31 cellular contexts compared by ENCODE assay signal in the genomic region with DNA sequence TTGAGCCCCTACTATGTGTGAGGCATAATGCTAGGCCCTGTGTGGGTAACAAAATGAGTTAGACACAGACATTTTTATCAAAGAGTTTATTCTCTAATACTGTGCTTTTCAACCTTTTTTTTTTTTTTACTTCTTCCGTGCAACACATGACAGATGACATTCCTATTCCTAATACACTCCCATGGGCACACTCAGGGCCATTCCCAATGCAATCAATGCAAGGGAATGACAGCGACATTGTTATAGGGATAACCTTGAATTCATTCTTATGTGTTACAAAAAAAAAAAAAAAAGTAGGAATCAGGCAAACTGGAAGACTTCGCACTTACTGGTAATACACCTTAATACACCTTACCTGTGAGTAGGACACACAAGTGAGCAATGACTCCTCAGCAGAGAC. TPM values are rescaled to one million over a fixed set of nuclear protein-coding genes. Genes with fewer than 3 reads are reported as not detected.
DNase-seq lines count a peak whose midpoint lies in the region; ATAC-seq and TF ChIP-seq lines count a peak whose summit lies in the region.
"Had no signal": no experiment of that assay in that cellular context is flagged by ENCODE, and none has a peak within 500 bp of the region (broad histone marks: within the 10 kb centered on the region; RNA-seq: fewer than 3 reads in every experiment).

No MANE protein-coding gene starts in this region.

- H3K4me1 Mint-ChIP-seq in central memory CD8-positive, alpha-beta T cell: no peaks in the 10 kb centered on the region
- no peaks in the 10 kb centered on the region for H3K4me1 Mint-ChIP-seq in activated naive CD4-positive, alpha-beta T cell treated with anti-CD3 and anti-CD28 coated beads, Interleukin-2, amount 10 ng/mL, durations not matched to agents 7 days and 5 days
- H3K4me1 Mint-ChIP-seq: B cell; CD14-positive monocyte; CD4-positive, alpha-beta memory T cell; CD4-positive, CD25-positive, alpha-beta regulatory T cell; CD8-positive, alpha-beta memory T cell had no signal

- H2AFZ ChIP-seq in neural cell (ENCODE audit: low read depth, low read length): no peak overlapping the region

- H3K27me3 ChIP-seq in neural cell (ENCODE audit: insufficient read depth, low read depth, low read length): no peaks in the 10 kb centered on the region
- H3K27me3 ChIP-seq: BE2C; BLaER1; BLaER1 treated with 17β-estradiol and CSF1 and Interleukin-3, amounts not matched to agents 10 nM and 100 nM had no signal

- H3K4me2 ChIP-seq in neural cell (ENCODE audit: low read length): no peak overlapping the region
- H3K4me2 ChIP-seq: A549; BLaER1; BLaER1 treated with 17β-estradiol and CSF1 and Interleukin-3, amounts not matched to agents 10 nM and 100 nM had no signal

- no peak for ATAC-seq in central memory CD8-positive, alpha-beta T cell (replicated peaks; ENCODE audit: extremely low read depth, poor library complexity, severe bottlenecking)
- ATAC-seq: CD8-positive, alpha-beta T cell had no signal

- H3K4me3 Mint-ChIP-seq in central memory CD8-positive, alpha-beta T cell: no peak overlapping the region
- no peak overlapping the region for H3K4me3 Mint-ChIP-seq in activated naive CD4-positive, alpha-beta T cell treated with anti-CD3 and anti-CD28 coated beads, Interleukin-2, amount 10 ng/mL, durations not matched to agents 7 days and 5 days
- H3K4me3 Mint-ChIP-seq: B cell; CD4-positive, alpha-beta memory T cell; CD4-positive, alpha-beta T cell; CD4-positive, CD25-positive, alpha-beta regulatory T cell; CD8-positive, alpha-beta memory T cell; CD8-positive, alpha-beta T cell had no signal

- H3K36me3 ChIP-seq in neural cell (ENCODE audit: insufficient read depth, low read length): no peaks in the 10 kb centered on the region
- H3K36me3 ChIP-seq: BE2C; BLaER1; BLaER1 treated with 17β-estradiol and CSF1 and Interleukin-3, amounts not matched to agents 10 nM and 100 nM had no signal

- no peaks in the 10 kb centered on the region for H3K79me2 ChIP-seq in neural cell (replicated peaks; ENCODE audit: insufficient read depth, low read length)

- H3K9me2 ChIP-seq in neural cell (ENCODE audit: insufficient read depth, low read length): no peaks in the 10 kb centered on the region

- H3K9me3 ChIP-seq in neural cell (ENCODE audit: low read length): no peaks in the 10 kb centered on the region
- H3K9me3 ChIP-seq: A549; BE2C; BLaER1; BLaER1 treated with 17β-estradiol and CSF1 and Interleukin-3, amounts not matched to agents 10 nM and 100 nM; Caco-2 had no signal

- no peak for DNase-seq in central memory CD8-positive, alpha-beta T cell (ENCODE audit: low spot score in 2 of 2)
- DNase-seq in NCI-H146 treated with DMSO at 0.1 percent for 48 hours (lab: John Stamatoyannopoulos, UW; ENCODE audit: unreplicated experiment): no peak
- no peak for DNase-seq in activated naive CD4-positive, alpha-beta T cell treated with anti-CD3 and anti-CD28 coated beads, Interleukin-2, amount 10 ng/mL, durations not matched to agents 7 days and 5 days
- DNase-seq: 8988T; ACHN; AML-193; BE2C; C1 segment of cervical spinal cord; Caco-2; Calu3; CD4-positive, alpha-beta memory T cell; CD4-positive, alpha-beta T cell; CD4-positive, CD25-positive, alpha-beta regulatory T cell; CD8-positive, alpha-beta memory T cell; CD8-positive, alpha-beta T cell; COR-L47; DMS 273 treated with DMSO at 0.1 percent for 48 hours; DMS153; DMS53; DMS79; DMS79 treated with DMSO at 0.1 percent for 48 hours; DND-41; EL had no signal

- CTCF ChIA-PET in activated naive CD4-positive, alpha-beta T cell treated with anti-CD3 and anti-CD28 coated beads, Interleukin-2, amount 10 ng/mL, durations not matched to agents 7 days and 5 days (lab: Charles Lee): no interaction called here

- no peaks in the 10 kb centered on the region for H3F3A ChIP-seq in neural cell (ENCODE audit: insufficient read depth, low read length, poor library complexity, severe bottlenecking)

- H3K36me3 Mint-ChIP-seq in central memory CD8-positive, alpha-beta T cell (ENCODE audit: insufficient read depth): peaks cover 2% of the 10 kb centered on the region
- H3K36me3 Mint-ChIP-seq in activated naive CD4-positive, alpha-beta T cell treated with anti-CD3 and anti-CD28 coated beads, Interleukin-2, amount 10 ng/mL, durations not matched to agents 7 days and 5 days: no peaks in the 10 kb centered on the region
- H3K36me3 Mint-ChIP-seq: CD14-positive monocyte; CD4-positive, alpha-beta memory T cell; CD4-positive, CD25-positive, alpha-beta regulatory T cell; CD8-positive, alpha-beta memory T cell; CD8-positive, alpha-beta T cell had no signal

- peak overlapping the region; percentile 38 for H3K27ac ChIP-seq in neural cell (ENCODE audit: low read length)
- H3K27ac ChIP-seq: 22Rv1; A549; BLaER1; BLaER1 treated with 17β-estradiol and CSF1 and Interleukin-3, amounts not matched to agents 10 nM and 100 nM; C4-2B had no signal

- H4K20me1 ChIP-seq in neural cell (ENCODE audit: insufficient read depth): no peaks in the 10 kb centered on the region
- H4K20me1 ChIP-seq: BLaER1; BLaER1 treated with 17β-estradiol and CSF1 and Interleukin-3, amounts not matched to agents 10 nM and 100 nM had no signal

- peak; percentile 39 for TF ChIP-seq EP300 in neural cell (conservative IDR thresholded peaks at IDR 0.05; ENCODE audit: poor library complexity, severe bottlenecking)

- peak overlapping the region; percentile 18 for H3K4me3 ChIP-seq in neural cell (ENCODE audit: low read length)
- H3K4me3 ChIP-seq: A549; BLaER1; BLaER1 treated with 17β-estradiol and CSF1 and Interleukin-3, amounts not matched to agents 10 nM and 100 nM had no signal

- TF ChIP-seq RAD21 in neural cell (conservative IDR thresholded peaks at IDR 0.05): no peak

- H3K27me3 Mint-ChIP-seq in central memory CD8-positive, alpha-beta T cell: peaks cover 45% of the 10 kb centered on the region
- H3K27me3 Mint-ChIP-seq in activated naive CD4-positive, alpha-beta T cell treated with anti-CD3 and anti-CD28 coated beads, Interleukin-2, amount 10 ng/mL, durations not matched to agents 7 days and 5 days: peaks cover 37% of the 10 kb centered on the region

- no peak for TF ChIP-seq CTCF in neural cell (IDR thresholded peaks at IDR 0.05; ENCODE audit: poor library complexity, severe bottlenecking)

- peak overlapping the region; percentile 68 for H3K27ac Mint-ChIP-seq in central memory CD8-positive, alpha-beta T cell (ENCODE audit: low read depth)
- no peak overlapping the region for H3K27ac Mint-ChIP-seq in activated naive CD4-positive, alpha-beta T cell treated with anti-CD3 and anti-CD28 coated beads, Interleukin-2, amount 10 ng/mL, durations not matched to agents 7 days and 5 days
- H3K27ac Mint-ChIP-seq: B cell; CD14-positive monocyte; CD4-positive, alpha-beta memory T cell; CD4-positive, alpha-beta T cell; CD4-positive, CD25-positive, alpha-beta regulatory T cell; CD8-positive, alpha-beta memory T cell; CD8-positive, alpha-beta T cell had no signal

- H3K9me3 Mint-ChIP-seq in central memory CD8-positive, alpha-beta T cell: no peaks in the 10 kb centered on the region
- H3K9me3 Mint-ChIP-seq in activated naive CD4-positive, alpha-beta T cell treated with anti-CD3 and anti-CD28 coated beads, Interleukin-2, amount 10 ng/mL, durations not matched to agents 7 days and 5 days: no peaks in the 10 kb centered on the region
- H3K9me3 Mint-ChIP-seq: CD4-positive, alpha-beta memory T cell; CD4-positive, alpha-beta T cell; CD8-positive, alpha-beta memory T cell; CD8-positive, alpha-beta T cell had no signal

- H3K9ac ChIP-seq in neural cell (ENCODE audit: low read length): no peak overlapping the region
- H3K9ac ChIP-seq: BLaER1; BLaER1 treated with 17β-estradiol and CSF1 and Interleukin-3, amounts not matched to agents 10 nM and 100 nM had no signal

TF ChIP-seq in neural cell, 6 proteins besides CTCF, POLR2A, EP300 and RAD21:
- no peak for TF ChIP-seq SMC3 (conservative IDR thresholded peaks at IDR 0.05; ENCODE audit: poor library complexity)
- TF ChIP-seq POLR2AphosphoS5 (IDR thresholded peaks at IDR 0.05): peak; percentile 62
- no peak for TF ChIP-seq EZH2 (IDR thresholded peaks at IDR 0.05; ENCODE audit: borderline replicate concordance, insufficient read depth, low read length, poor library complexity, severe bottlenecking)
- TF ChIP-seq MXI1 (conservative IDR thresholded peaks at IDR 0.05; ENCODE audit: poor library complexity, severe bottlenecking): no peak
- no peak for TF ChIP-seq TAF1 (IDR thresholded peaks at IDR 0.05; ENCODE audit: low read depth)
- TF ChIP-seq, protein P1, sequence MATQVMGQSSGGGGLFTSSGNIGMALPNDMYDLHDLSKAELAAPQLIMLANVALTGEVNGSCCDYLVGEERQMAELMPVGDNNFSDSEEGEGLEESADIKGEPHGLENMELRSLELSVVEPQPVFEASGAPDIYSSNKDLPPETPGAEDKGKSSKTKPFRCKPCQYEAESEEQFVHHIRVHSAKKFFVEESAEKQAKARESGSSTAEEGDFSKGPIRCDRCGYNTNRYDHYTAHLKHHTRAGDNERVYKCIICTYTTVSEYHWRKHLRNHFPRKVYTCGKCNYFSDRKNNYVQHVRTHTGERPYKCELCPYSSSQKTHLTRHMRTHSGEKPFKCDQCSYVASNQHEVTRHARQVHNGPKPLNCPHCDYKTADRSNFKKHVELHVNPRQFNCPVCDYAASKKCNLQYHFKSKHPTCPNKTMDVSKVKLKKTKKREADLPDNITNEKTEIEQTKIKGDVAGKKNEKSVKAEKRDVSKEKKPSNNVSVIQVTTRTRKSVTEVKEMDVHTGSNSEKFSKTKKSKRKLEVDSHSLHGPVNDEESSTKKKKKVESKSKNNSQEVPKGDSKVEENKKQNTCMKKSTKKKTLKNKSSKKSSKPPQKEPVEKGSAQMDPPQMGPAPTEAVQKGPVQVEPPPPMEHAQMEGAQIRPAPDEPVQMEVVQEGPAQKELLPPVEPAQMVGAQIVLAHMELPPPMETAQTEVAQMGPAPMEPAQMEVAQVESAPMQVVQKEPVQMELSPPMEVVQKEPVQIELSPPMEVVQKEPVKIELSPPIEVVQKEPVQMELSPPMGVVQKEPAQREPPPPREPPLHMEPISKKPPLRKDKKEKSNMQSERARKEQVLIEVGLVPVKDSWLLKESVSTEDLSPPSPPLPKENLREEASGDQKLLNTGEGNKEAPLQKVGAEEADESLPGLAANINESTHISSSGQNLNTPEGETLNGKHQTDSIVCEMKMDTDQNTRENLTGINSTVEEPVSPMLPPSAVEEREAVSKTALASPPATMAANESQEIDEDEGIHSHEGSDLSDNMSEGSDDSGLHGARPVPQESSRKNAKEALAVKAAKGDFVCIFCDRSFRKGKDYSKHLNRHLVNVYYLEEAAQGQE (IDR thresholded peaks at IDR 0.05; ENCODE audit: borderline replicate concordance): peak; percentile 100

RNA-seq across cellular contexts. Expression of a gene that starts 20.8 kb away (rescaled TPM):
- 4.9 and 8.7 TPM in 2 replicates for polyA plus RNA-seq in neural cell
- polyA minus RNA-seq in neural cell: 16.1 and 16.9 TPM in 2 replicates
